ENCODE assay signal across 8 cellular contexts in genomic region chr4:91116861-91117260, GRCh38.
DNase-seq lines count a peak whose midpoint lies in the region; ATAC-seq, FAIRE-seq and TF ChIP-seq lines count a peak whose summit lies in the region.

No MANE protein-coding gene starts in this region.

- DNase-seq in SIG-M5 treated with dmso at 0.1 percent for 504 hours (lab: John Stamatoyannopoulos, UW; ENCODE audit: unreplicated experiment) (peak; percentile 2), SIG-M5 (lab: John Stamatoyannopoulos, UW) (no peak), LHCN-M2 (ENCODE audit: low read depth) (peak; percentile 8), cardiac fibroblast (ENCODE audit: low read depth in 2 of 2) (peak; percentile 8 to 31), retinal pigment epithelial cell (ENCODE audit: low read depth) (no peak), RCC 7860 (ENCODE audit: low spot score) (no peak)

- TF ChIP-seq CTCF in cardiac fibroblast (IDR thresholded peaks at IDR 0.05; ENCODE audit: low read depth, low read length) (no peak), retinal pigment epithelial cell (conservative IDR thresholded peaks at IDR 0.05; ENCODE audit: low read depth, low read length) (peak; percentile 51)

- FAIRE-seq in RCC 7860 (lab: Jason Lieb, UNC), result no peak

- ATAC-seq in GM19463 (IDR thresholded peaks at IDR 0.05; ENCODE audit: unreplicated experiment) (no peak), HG02870 (IDR thresholded peaks at IDR 0.05; ENCODE audit: unreplicated experiment) (no peak)

- H3K4me3 ChIP-seq in cardiac fibroblast (replicated peaks in 1 of 2; ENCODE audit: low read depth in 2 of 2, low read length in 2 of 2), result no peak overlapping the region
- H3K4me3 ChIP-seq in retinal pigment epithelial cell (ENCODE audit: low read length), result no peak overlapping the region

Comparison
In these comparisons a context has a peak if more than half of its experiments do, and no peak if none do; other contexts are left out.
1. DNase-seq: peak in SIG-M5 treated with dmso at 0.1 percent for 504 hours (single experiment), LHCN-M2 (single experiment) and cardiac fibroblast (2 of 2); none in SIG-M5 (single experiment), retinal pigment epithelial cell (single experiment) and RCC 7860 (single experiment).